ENCODE assay signal across 1 cellular context in genomic region chr7:150381785-150382122, GRCh38.
TF ChIP-seq lines count a peak whose summit lies in the region.

No MANE protein-coding gene starts in this region.

TF ChIP-seq in GM12878, 131 proteins besides CTCF, POLR2A, EP300 and RAD21:
- TF ChIP-seq CREM (IDR thresholded peaks at IDR 0.05; ENCODE audit: low read depth), result no peak
